14 cellular contexts compared by ENCODE assay signal in genomic region chr14:65134651-65135579, GRCh38. TPM values are rescaled to one million over a fixed set of nuclear protein-coding genes. Genes with fewer than 3 reads are reported as not detected.
DNase-seq lines count a peak whose midpoint lies in the region; ATAC-seq and TF ChIP-seq lines count a peak whose summit lies in the region.
"Had no signal": no experiment of that assay in that cellular context is flagged by ENCODE, and none has a peak within 500 bp of the region (broad histone marks: within the 10 kb centered on the region; RNA-seq: fewer than 3 reads in every experiment).

No MANE protein-coding gene starts in this region.

- POLR2A ChIA-PET in activated naive CD8-positive, alpha-beta T cell treated with anti-CD3 and anti-CD28 coated beads, Interleukin-2, amount 10 ng/mL, durations not matched to agents 7 days and 5 days (lab: Charles Lee) = no interaction called here

- no peak for TF ChIP-seq CTCF in fibroblast of the aortic adventitia (IDR thresholded peaks at IDR 0.05; ENCODE audit: insufficient read depth, low read length)
- no peak for TF ChIP-seq CTCF in thyroid gland (IDR thresholded peaks at IDR 0.05)

- H3K4me1 Mint-ChIP-seq in activated naive CD8-positive, alpha-beta T cell treated with anti-CD3 and anti-CD28 coated beads, Interleukin-2, amount 10 ng/mL, durations not matched to agents 7 days and 5 days = peaks cover 9% of the 10 kb centered on the region
- peaks cover 5% of the 10 kb centered on the region for H3K4me1 Mint-ChIP-seq in activated naive CD8-positive, alpha-beta T cell treated with anti-CD3 and anti-CD28 coated beads for 36 hours

- H3K9me3 Mint-ChIP-seq in activated naive CD8-positive, alpha-beta T cell treated with anti-CD3 and anti-CD28 coated beads, Interleukin-2, amount 10 ng/mL, durations not matched to agents 7 days and 5 days = no peaks in the 10 kb centered on the region
- no peaks in the 10 kb centered on the region for H3K9me3 Mint-ChIP-seq in activated naive CD8-positive, alpha-beta T cell treated with anti-CD3 and anti-CD28 coated beads for 36 hours

- peak overlapping the region; percentile 1 for H3K27ac Mint-ChIP-seq in activated naive CD8-positive, alpha-beta T cell treated with anti-CD3 and anti-CD28 coated beads, Interleukin-2, amount 10 ng/mL, durations not matched to agents 7 days and 5 days
- H3K27ac Mint-ChIP-seq in activated naive CD8-positive, alpha-beta T cell treated with anti-CD3 and anti-CD28 coated beads for 36 hours = no peak overlapping the region

- no peak overlapping the region for H3K27ac ChIP-seq in thyroid gland
- H3K27ac ChIP-seq: cardiac muscle cell had no signal

- H3K4me3 ChIP-seq in fibroblast of the aortic adventitia (ENCODE audit: low read depth, low read length) = no peak overlapping the region
- H3K4me3 ChIP-seq in thyroid gland (replicated peaks in 1 of 3) = no peak overlapping the region
- H3K4me3 ChIP-seq: cardiac muscle cell had no signal

- no peaks in the 10 kb centered on the region for H3K36me3 ChIP-seq in thyroid gland
- H3K36me3 ChIP-seq: cardiac muscle cell had no signal

- peak; percentile 22 for ATAC-seq in activated naive CD8-positive, alpha-beta T cell treated with anti-CD3 and anti-CD28 coated beads, Interleukin-2, amount 10 ng/mL, durations not matched to agents 7 days and 5 days (ENCODE audit: low read depth)
- ATAC-seq in GM18498 (IDR thresholded peaks at IDR 0.05; ENCODE audit: unreplicated experiment) = no peak
- ATAC-seq: HCT116 had no signal

- H3K4me1 ChIP-seq in thyroid gland = peaks cover 0 to 3% of the 10 kb centered on the region in 2 donors

- no peaks in the 10 kb centered on the region for H3K36me3 Mint-ChIP-seq in activated naive CD8-positive, alpha-beta T cell treated with anti-CD3 and anti-CD28 coated beads, Interleukin-2, amount 10 ng/mL, durations not matched to agents 7 days and 5 days
- H3K36me3 Mint-ChIP-seq in activated naive CD8-positive, alpha-beta T cell treated with anti-CD3 and anti-CD28 coated beads for 36 hours = no peaks in the 10 kb centered on the region

- peaks cover 5% of the 10 kb centered on the region for H3K27me3 Mint-ChIP-seq in activated naive CD8-positive, alpha-beta T cell treated with anti-CD3 and anti-CD28 coated beads, Interleukin-2, amount 10 ng/mL, durations not matched to agents 7 days and 5 days
- H3K27me3 Mint-ChIP-seq in activated naive CD8-positive, alpha-beta T cell treated with anti-CD3 and anti-CD28 coated beads for 36 hours = no peaks in the 10 kb centered on the region

- intact Hi-C loops in thyroid gland (cut with DNase I) = no loop called here

- DNase-seq in activated naive CD8-positive, alpha-beta T cell treated with anti-CD3 and anti-CD28 coated beads, Interleukin-2, amount 10 ng/mL, durations not matched to agents 7 days and 5 days = no peak
- DNase-seq in activated naive CD8-positive, alpha-beta T cell treated with anti-CD3 and anti-CD28 coated beads for 36 hours = no peak
- peak; percentile 63 for DNase-seq in NCI-H345 (lab: John Stamatoyannopoulos, UW)
- peak; percentile 5 for DNase-seq in fibroblast of the aortic adventitia (ENCODE audit: low read depth)
- peak; percentile 48 to 60 for DNase-seq in thyroid gland
- no peak for DNase-seq in MV-4-11 (lab: John Stamatoyannopoulos, UW)
- DNase-seq in Ammon's horn (ENCODE audit: low spot score) = no peak
- DNase-seq: activated CD4-positive, alpha-beta T cell treated with anti-CD3 and anti-CD28 coated beads for 48 hours; AML-193; NCI-H1930; SW 1271 had no signal

- no peaks in the 10 kb centered on the region for H3K9me3 ChIP-seq in thyroid gland

- H3K4me3 Mint-ChIP-seq in activated naive CD8-positive, alpha-beta T cell treated with anti-CD3 and anti-CD28 coated beads, Interleukin-2, amount 10 ng/mL, durations not matched to agents 7 days and 5 days = no peak overlapping the region
- no peak overlapping the region for H3K4me3 Mint-ChIP-seq in activated naive CD8-positive, alpha-beta T cell treated with anti-CD3 and anti-CD28 coated beads for 36 hours

- H3K27me3 ChIP-seq in thyroid gland = no peaks in the 10 kb centered on the region
- H3K27me3 ChIP-seq: cardiac muscle cell had no signal

- WGBS in thyroid gland, 2 donors = 58 to 59% methylated on average over 10 to 12 of the region's 12 CpGs

- no peak for TF ChIP-seq POLR2A in thyroid gland (IDR thresholded peaks at IDR 0.05)

RNA-seq across cellular contexts. Expression of gene MAX, which starts 32.6 kb away (rescaled TPM):
- total RNA-seq in activated naive CD8-positive, alpha-beta T cell treated with anti-CD3 and anti-CD28 coated beads, Interleukin-2, amount 10 ng/mL, durations not matched to agents 7 days and 5 days = 100 to 1,000 TPM; 150 to 155 TPM
- 100 to 1,000 TPM; 117 to 121 TPM for total RNA-seq in activated naive CD8-positive, alpha-beta T cell treated with anti-CD3 and anti-CD28 coated beads for 36 hours
- total RNA-seq in fibroblast of the aortic adventitia (ENCODE audit: low replicate concordance) (61.0 and 69.3 TPM in 2 replicates), thyroid gland (10 to 100 TPM; 56.7 to 71.4 (median 63.3) TPM)

Comparison
In these comparisons a context has a peak if more than half of its experiments do, and no peak if none do; other contexts are left out.
1. DNase-seq: peak in NCI-H345 (single experiment), fibroblast of the aortic adventitia (single experiment) and thyroid gland (2 of 2); none in activated naive CD8-positive, alpha-beta T cell treated with anti-CD3 and anti-CD28 coated beads, Interleukin-2, amount 10 ng/mL, durations not matched to agents 7 days and 5 days (single experiment), activated naive CD8-positive, alpha-beta T cell treated with anti-CD3 and anti-CD28 coated beads for 36 hours (single experiment), MV-4-11 (single experiment) and Ammon's horn (single experiment).